ENCODE assay signal across 27 cellular contexts in genomic region chr20:13552061-13552460, GRCh38.
DNase-seq lines count a peak whose midpoint lies in the region; ATAC-seq and TF ChIP-seq lines count a peak whose summit lies in the region.
"Had no signal": no experiment of that assay in that cellular context is flagged by ENCODE, and none has a peak within 500 bp of the region (broad histone marks: within the 10 kb centered on the region; RNA-seq: fewer than 3 reads in every experiment).

No MANE protein-coding gene starts in this region.

- H3K4me1 ChIP-seq in HEK293 (ENCODE audit: control insufficient read depth, insufficient read depth, low read length) (no peaks in the 10 kb centered on the region), RWPE2 (ENCODE audit: insufficient read depth, poor library complexity, severe bottlenecking) (no peaks in the 10 kb centered on the region)
- H3K4me1 ChIP-seq: spleen, upper lobe of left lung had no signal

- POLR2A ChIA-PET in HEK293 (lab: Yijun Ruan, JAX): no interaction called here

- H3K27ac ChIP-seq in HEK293 (ENCODE audit: extremely low read depth, low read depth, low read length): 0 out of 2 replicates have a peak overlapping the region, but pooled peaks have one; percentile 9
- H3K27ac ChIP-seq in RWPE2 (ENCODE audit: poor library complexity, severe bottlenecking): no peak overlapping the region
- H3K27ac ChIP-seq: HL-60, spleen, upper lobe of left lung had no signal

- H3K4me3 ChIP-seq in HEK293 (ENCODE audit: low read depth, low read length): no peak overlapping the region
- no peak overlapping the region for H3K4me3 ChIP-seq in RWPE2 (ENCODE audit: severe bottlenecking)
- H3K4me3 ChIP-seq: GM12878, lung, mucosa of descending colon, spleen, upper lobe of left lung had no signal

- no peaks in the 10 kb centered on the region for H3K27me3 ChIP-seq in RWPE2 (ENCODE audit: insufficient read depth, poor library complexity, severe bottlenecking)
- H3K27me3 ChIP-seq: spleen, upper lobe of left lung had no signal

- H3K36me3 ChIP-seq in HEK293 (ENCODE audit: control insufficient read depth in 2 of 2, insufficient read depth in 1 of 2, low read length in 2 of 2): peaks cover 3 to 4% of the 10 kb centered on the region in 2 experiments; a peak in 1 of 3 replicates
- H3K36me3 ChIP-seq in RWPE2 (ENCODE audit: low read depth): peaks cover 10% of the 10 kb centered on the region; the same call in 1 of the 2 replicates
- H3K36me3 ChIP-seq: upper lobe of left lung had no signal

- ATAC-seq in RWPE2 (ENCODE audit: low read depth) (0 out of 3 replicates have a peak, but pooled peaks have one; percentile 35), HG03045 (IDR thresholded peaks at IDR 0.05; ENCODE audit: unreplicated experiment) (no peak)
- ATAC-seq: GM12878; HepG2; mucosa of descending colon; stimulated activated effector memory CD8-positive, alpha-beta T cell treated with anti-CD3 and anti-CD28 coated beads, Interleukin-12 subunit alpha, Interleukin-12 subunit beta, amount 100 ng/mL, for 72 hours; T-helper 17 cell had no signal

- CTCF ChIA-PET in HEK293 (lab: Yijun Ruan, JAX): no interaction called here

- in situ Hi-C loops in Caki2 (cut with HindIII; ENCODE audit: low pct_unique_long_range_greater_than_20kb, low sequenced_read_pairs): no loop called here

- no peak for TF ChIP-seq CTCF in HEK293 (tag by site-specific recombination; IDR thresholded peaks at IDR 0.05)
- no peak for TF ChIP-seq CTCF in RWPE2 (IDR thresholded peaks at IDR 0.05; ENCODE audit: poor library complexity, severe bottlenecking)

- DNase-seq in Caki2 (ENCODE audit: low read depth) (peak; percentile 52), RWPE2 (ENCODE audit: low spot score) (no peak), iris pigment epithelial cell (ENCODE audit: low read depth) (peak; percentile 1), NCI-H526 (lab: John Stamatoyannopoulos, UW) (no peak), NCI-H2107 treated with DMSO at 0.1 percent for 48 hours (lab: John Stamatoyannopoulos, UW; ENCODE audit: unreplicated experiment) (no peak)
- no peak for DNase-seq in activated CD4-positive, alpha-beta T cell treated with anti-CD3 and anti-CD28 coated beads, Interleukin-2, amount 50 U/mL, for 4 hours
- DNase-seq: activated CD8-positive, alpha-beta memory T cell treated with anti-CD3 and anti-CD28 coated beads for 24 hours; activated effector memory CD4-positive, alpha-beta T cell treated with anti-CD3 and anti-CD28 coated beads, Interleukin-2, amount 50 U/mL, for 16 hours; DMS153; mucosa of descending colon; NCI-H1048; NCI-H1694 treated with DMSO at 0.1 percent for 48 hours; NCI-H345; NCI-H82; nephron progenitor cell; SK-N-SH; spleen; stimulated activated CD4-positive, alpha-beta T cell treated with anti-CD3 and anti-CD28 coated beads, Interleukin-2, amount 100 ng/mL, for 48 hours; T-helper 17 cell; upper lobe of left lung had no signal

- H3K9me3 ChIP-seq in HEK293 (ENCODE audit: control insufficient read depth, insufficient read depth, low read depth, low read length): no peaks in the 10 kb centered on the region
- no peaks in the 10 kb centered on the region for H3K9me3 ChIP-seq in RWPE2 (ENCODE audit: severe bottlenecking)
- H3K9me3 ChIP-seq: mucosa of descending colon, SK-N-SH, spleen, upper lobe of left lung had no signal

TF ChIP-seq in HEK293, 187 proteins besides CTCF, POLR2A, EP300 and RAD21:
- TF ChIP-seq ZNF791 (tag by site-specific recombination; IDR thresholded peaks at IDR 0.05) (no peak), PRDM1 (tag by site-specific recombination; IDR thresholded peaks at IDR 0.05) (peak; percentile 71)

Comparison
In these comparisons a context has a peak if more than half of its experiments do, and no peak if none do; other contexts are left out.
1. DNase-seq: peak in Caki2 (single experiment) and iris pigment epithelial cell (single experiment); none in RWPE2 (single experiment), NCI-H526 (0 of 2), NCI-H2107 treated with DMSO at 0.1 percent for 48 hours (single experiment) and activated CD4-positive, alpha-beta T cell treated with anti-CD3 and anti-CD28 coated beads, Interleukin-2, amount 50 U/mL, for 4 hours (0 of 2).